In the genomic region with DNA sequence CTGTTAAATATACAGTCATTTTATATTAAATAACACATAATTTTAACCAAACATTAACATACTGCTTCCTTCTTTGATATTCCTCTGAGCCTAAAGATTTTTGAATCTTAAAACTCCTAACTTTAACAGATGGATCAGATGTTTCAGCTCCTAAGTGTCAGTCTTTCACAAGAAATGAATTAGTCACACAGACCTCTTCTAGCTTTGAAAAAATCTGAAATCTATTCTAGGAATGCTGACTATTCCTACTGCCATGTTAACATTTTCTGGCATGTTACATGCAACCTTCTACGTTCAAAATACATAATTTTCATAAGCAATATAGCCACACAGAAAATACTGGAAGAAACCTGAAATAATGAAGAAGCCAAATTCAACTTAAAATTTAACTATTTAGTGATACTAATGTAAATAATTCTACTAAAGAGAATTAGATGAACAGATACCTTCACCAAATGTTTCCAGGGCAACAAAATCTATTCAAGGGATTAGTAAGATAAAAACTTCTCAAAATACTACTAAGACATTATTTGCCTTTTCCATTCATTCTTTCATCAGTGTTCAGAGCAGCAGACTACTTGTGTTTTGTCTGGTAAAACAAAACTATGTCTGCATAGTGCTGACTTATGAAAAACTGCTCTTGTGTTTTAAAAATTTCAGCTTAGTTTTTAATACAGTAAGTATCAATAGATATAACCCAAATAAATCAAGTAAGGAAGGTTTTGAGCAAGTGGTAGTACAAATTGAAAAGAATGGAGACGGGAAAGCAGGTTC, we compare ENCODE assay signal across 14 cellular contexts. TPM values are rescaled to one million over a fixed set of nuclear protein-coding genes. Genes with fewer than 3 reads are reported as not detected.
DNase-seq lines count a peak whose midpoint lies in the region; ATAC-seq and TF ChIP-seq lines count a peak whose summit lies in the region.
"Had no signal": no experiment of that assay in that cellular context is flagged by ENCODE, and none has a peak within 500 bp of the region (broad histone marks: within the 10 kb centered on the region; RNA-seq: fewer than 3 reads in every experiment).

No MANE protein-coding gene starts in this region.

- peak; percentile 52 for DNase-seq in MCF 10A (ENCODE audit: unreplicated experiment)
- DNase-seq in breast epithelium (ENCODE audit: low spot score in 2 of 2) = no peak
- no peak for DNase-seq in WTC11 (ENCODE audit: low spot score)
- DNase-seq in fibroblast of villous mesenchyme (ENCODE audit: low read depth) = peak; percentile 60
- DNase-seq in NCI-H446 treated with DMSO at 0.1 percent for 48 hours (lab: John Stamatoyannopoulos, UW) = no peak
- no peak for DNase-seq in UCSD-AML1 (lab: John Stamatoyannopoulos, UW; ENCODE audit: unreplicated experiment)
- DNase-seq: activated CD8-positive, alpha-beta memory T cell treated with anti-CD3 and anti-CD28 coated beads, Interleukin-2, amount 50 U/mL, for 4 hours; aorta; naive thymus-derived CD4-positive, alpha-beta T cell; NCI-H2227 treated with DMSO at 0.1 percent for 48 hours; WERI-Rb-1 had no signal

- H3K27me3 ChIP-seq in breast epithelium (no peaks in the 10 kb centered on the region), skeletal muscle satellite cell (ENCODE audit: control insufficient read depth, insufficient read depth, low read length) (no peaks in the 10 kb centered on the region)

- H3K27me3 Mint-ChIP-seq in MCF 10A (ENCODE audit: insufficient read depth, unreplicated experiment) (no peaks in the 10 kb centered on the region), WTC11 (ENCODE audit: low read depth) (no peaks in the 10 kb centered on the region)
- H3K27me3 Mint-ChIP-seq: naive thymus-derived CD4-positive, alpha-beta T cell had no signal

- peaks cover 15% of the 10 kb centered on the region for H3K4me1 Mint-ChIP-seq in MCF 10A (ENCODE audit: insufficient read depth, unreplicated experiment)
- peaks cover 12% of the 10 kb centered on the region for H3K4me1 Mint-ChIP-seq in WTC11

- H3K9me3 ChIP-seq in breast epithelium (no peaks in the 10 kb centered on the region), skeletal muscle satellite cell (replicated peaks; ENCODE audit: low read length) (no peaks in the 10 kb centered on the region)

- no peaks in the 10 kb centered on the region for H3K4me1 ChIP-seq in breast epithelium
- H3K4me1 ChIP-seq in skeletal muscle satellite cell (ENCODE audit: control insufficient read depth, insufficient read depth, low read length) = peaks cover 17% of the 10 kb centered on the region

- no TSS peak for BruUV-seq in MCF 10A (replicated peaks; lab: Mats Ljungman, UMichigan)

- intact Hi-C loops in MCF 10A (cut with micrococcal nuclease) = no loop called here
- intact Hi-C loops in breast epithelium (cut with DNase I; ENCODE audit: low total_unique reads) = no loop called here

- H3K4me3 Mint-ChIP-seq in MCF 10A (ENCODE audit: unreplicated experiment) = peak overlapping the region; percentile 28
- H3K4me3 Mint-ChIP-seq in WTC11 = no peak overlapping the region
- H3K4me3 Mint-ChIP-seq: naive thymus-derived CD4-positive, alpha-beta T cell had no signal

- TF ChIP-seq CTCF in MCF 10A (IDR thresholded peaks at IDR 0.05; ENCODE audit: unreplicated experiment) (no peak), breast epithelium (IDR thresholded peaks at IDR 0.05) (no peak), WTC11 (IDR thresholded peaks at IDR 0.05) (no peak), fibroblast of villous mesenchyme (IDR thresholded peaks at IDR 0.05; ENCODE audit: insufficient read depth, low read depth, low read length) (no peak)

- TF ChIP-seq POLR2A in breast epithelium (IDR thresholded peaks at IDR 0.05) = no peak

- POLR2A ChIA-PET in MCF 10A (lab: Yijun Ruan, JAX) = interaction anchor here (0.6 to 4.8 kb wide), 8 partner anchors 9 to 301 kb away, joined by 3 to 31 read pairs (median 4); a partner anchor contains a TSS
- POLR2A ChIA-PET in WTC11 (lab: Charles Lee) = no interaction called here

- H3K36me3 ChIP-seq in breast epithelium (no peaks in the 10 kb centered on the region), skeletal muscle satellite cell (ENCODE audit: insufficient read depth, low read length) (no peaks in the 10 kb centered on the region)

- H3K4me2 ChIP-seq in skeletal muscle satellite cell (ENCODE audit: low read length) = peak overlapping the region; percentile 34

- H3K9ac ChIP-seq in skeletal muscle satellite cell (ENCODE audit: low read depth, low read length) = peak overlapping the region; percentile 33

- CTCF ChIA-PET in MCF 10A (lab: Yijun Ruan, JAX) (no interaction called here), WTC11 (lab: Charles Lee) (no interaction called here)

- peak overlapping the region; percentile 49 for H3K27ac Mint-ChIP-seq in MCF 10A (ENCODE audit: low read depth, unreplicated experiment)
- peak overlapping the region; percentile 13; the same call in 1 of the 2 replicates for H3K27ac Mint-ChIP-seq in WTC11

- H3K9me3 Mint-ChIP-seq in MCF 10A (ENCODE audit: unreplicated experiment) = no peaks in the 10 kb centered on the region
- H3K9me3 Mint-ChIP-seq in WTC11 = peaks cover 5% of the 10 kb centered on the region

- ATAC-seq in WTC11 = no peak
- no peak for ATAC-seq in GM21576 (IDR thresholded peaks at IDR 0.05; ENCODE audit: unreplicated experiment)
- ATAC-seq: naive thymus-derived CD4-positive, alpha-beta T cell had no signal

- H3K4me3 ChIP-seq in breast epithelium (no peak overlapping the region), fibroblast of villous mesenchyme (ENCODE audit: low read depth, low read length) (no peak overlapping the region), skeletal muscle satellite cell (ENCODE audit: low read length) (no peak overlapping the region)

- H3K27ac ChIP-seq in breast epithelium = no peak overlapping the region
- H3K27ac ChIP-seq: epithelial cell of prostate, WERI-Rb-1 had no signal

- H3K36me3 Mint-ChIP-seq in MCF 10A (ENCODE audit: insufficient read depth, unreplicated experiment) (peaks cover 11% of the 10 kb centered on the region), WTC11 (peaks cover 7% of the 10 kb centered on the region)

TF ChIP-seq in WTC11, 78 proteins besides CTCF, POLR2A, EP300 and RAD21:
- TF ChIP-seq, protein P1, sequence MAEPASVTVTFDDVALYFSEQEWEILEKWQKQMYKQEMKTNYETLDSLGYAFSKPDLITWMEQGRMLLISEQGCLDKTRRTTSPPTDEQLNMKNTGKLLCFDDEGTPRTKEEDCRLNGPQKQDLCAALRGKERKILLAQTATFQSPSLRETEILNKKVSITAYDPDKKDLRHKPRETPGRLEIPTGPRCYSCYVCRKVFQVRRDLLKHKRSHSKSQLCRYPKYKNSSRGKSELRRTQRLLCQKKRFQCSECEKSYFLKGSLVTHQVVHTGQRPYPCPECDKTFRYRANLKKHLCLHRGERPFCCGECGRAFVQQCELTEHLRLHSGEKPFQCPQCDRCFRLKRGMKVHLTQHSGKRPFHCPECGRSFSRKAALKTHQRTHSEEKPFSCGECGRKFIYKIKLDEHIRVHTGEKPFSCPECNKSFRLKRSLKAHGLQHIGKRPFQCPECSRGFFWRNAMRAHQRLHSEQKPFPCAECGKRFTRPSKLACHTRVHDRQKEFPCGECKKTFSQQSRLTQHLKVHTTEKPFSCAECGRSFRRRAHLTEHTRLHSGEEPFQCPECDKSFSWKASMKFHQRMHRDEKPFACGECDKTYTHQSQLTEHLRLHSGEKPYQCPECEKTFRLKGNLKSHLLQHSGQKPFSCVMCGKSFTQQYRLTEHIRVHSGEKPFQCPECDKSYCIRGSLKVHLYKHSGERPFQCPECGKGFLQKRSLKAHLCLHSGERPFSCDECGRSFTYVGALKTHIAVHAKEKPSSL (CRISPR knock-in tag; conservative IDR thresholded peaks at IDR 0.05) = no peak
- TF ChIP-seq, protein P2, sequence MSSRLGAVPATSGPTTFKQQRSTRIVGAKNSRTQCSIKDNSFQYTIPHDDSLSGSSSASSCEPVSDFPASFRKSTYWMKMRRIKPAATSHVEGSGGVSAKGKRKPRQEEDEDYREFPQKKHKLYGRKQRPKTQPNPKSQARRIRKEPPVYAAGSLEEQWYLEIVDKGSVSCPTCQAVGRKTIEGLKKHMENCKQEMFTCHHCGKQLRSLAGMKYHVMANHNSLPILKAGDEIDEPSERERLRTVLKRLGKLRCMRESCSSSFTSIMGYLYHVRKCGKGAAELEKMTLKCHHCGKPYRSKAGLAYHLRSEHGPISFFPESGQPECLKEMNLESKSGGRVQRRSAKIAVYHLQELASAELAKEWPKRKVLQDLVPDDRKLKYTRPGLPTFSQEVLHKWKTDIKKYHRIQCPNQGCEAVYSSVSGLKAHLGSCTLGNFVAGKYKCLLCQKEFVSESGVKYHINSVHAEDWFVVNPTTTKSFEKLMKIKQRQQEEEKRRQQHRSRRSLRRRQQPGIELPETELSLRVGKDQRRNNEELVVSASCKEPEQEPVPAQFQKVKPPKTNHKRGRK (CRISPR knock-in tag; IDR thresholded peaks at IDR 0.05; ENCODE audit: borderline replicate concordance) = no peak
- TF ChIP-seq, protein P3, sequence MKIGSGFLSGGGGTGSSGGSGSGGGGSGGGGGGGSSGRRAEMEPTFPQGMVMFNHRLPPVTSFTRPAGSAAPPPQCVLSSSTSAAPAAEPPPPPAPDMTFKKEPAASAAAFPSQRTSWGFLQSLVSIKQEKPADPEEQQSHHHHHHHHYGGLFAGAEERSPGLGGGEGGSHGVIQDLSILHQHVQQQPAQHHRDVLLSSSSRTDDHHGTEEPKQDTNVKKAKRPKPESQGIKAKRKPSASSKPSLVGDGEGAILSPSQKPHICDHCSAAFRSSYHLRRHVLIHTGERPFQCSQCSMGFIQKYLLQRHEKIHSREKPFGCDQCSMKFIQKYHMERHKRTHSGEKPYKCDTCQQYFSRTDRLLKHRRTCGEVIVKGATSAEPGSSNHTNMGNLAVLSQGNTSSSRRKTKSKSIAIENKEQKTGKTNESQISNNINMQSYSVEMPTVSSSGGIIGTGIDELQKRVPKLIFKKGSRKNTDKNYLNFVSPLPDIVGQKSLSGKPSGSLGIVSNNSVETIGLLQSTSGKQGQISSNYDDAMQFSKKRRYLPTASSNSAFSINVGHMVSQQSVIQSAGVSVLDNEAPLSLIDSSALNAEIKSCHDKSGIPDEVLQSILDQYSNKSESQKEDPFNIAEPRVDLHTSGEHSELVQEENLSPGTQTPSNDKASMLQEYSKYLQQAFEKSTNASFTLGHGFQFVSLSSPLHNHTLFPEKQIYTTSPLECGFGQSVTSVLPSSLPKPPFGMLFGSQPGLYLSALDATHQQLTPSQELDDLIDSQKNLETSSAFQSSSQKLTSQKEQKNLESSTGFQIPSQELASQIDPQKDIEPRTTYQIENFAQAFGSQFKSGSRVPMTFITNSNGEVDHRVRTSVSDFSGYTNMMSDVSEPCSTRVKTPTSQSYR (CRISPR knock-in tag; IDR thresholded peaks at IDR 0.05) = no peak
- no peak for TF ChIP-seq TP53 (CRISPR knock-in tag; IDR thresholded peaks at IDR 0.05)
- TF ChIP-seq JAZF1 (CRISPR knock-in tag; IDR thresholded peaks at IDR 0.05) = no peak
- TF ChIP-seq RORB (CRISPR knock-in tag; IDR thresholded peaks at IDR 0.05) = no peak
- no peak for TF ChIP-seq ZNF317 (CRISPR knock-in tag; IDR thresholded peaks at IDR 0.05; ENCODE audit: borderline replicate concordance, low read depth)
- TF ChIP-seq ZNF138 (CRISPR knock-in tag; conservative IDR thresholded peaks at IDR 0.05) = no peak

RNA-seq across cellular contexts. Expression of a gene that starts 9.2 kb away (rescaled TPM):
- total RNA-seq in MCF 10A (2022) = 91.9 and 101 TPM in 2 replicates
- total RNA-seq in breast epithelium = 100 to 1,000 TPM; 134 to 327 (median 162) TPM
- total RNA-seq in WTC11 (2021) = 158 to 180 TPM (median 161 TPM) in 3 replicates
- total RNA-seq in fibroblast of villous mesenchyme = 87.0 and 98.4 TPM in 2 replicates
- total RNA-seq in skeletal muscle satellite cell (2012; rRNA removed) = 68.2 and 74.9 TPM in 2 replicates

Comparison
In these comparisons a context has a peak if more than half of its experiments do, and no peak if none do; other contexts are left out.
1. DNase-seq: peak in MCF 10A (single experiment) and fibroblast of villous mesenchyme (single experiment); none in breast epithelium (0 of 2), WTC11 (single experiment), NCI-H446 treated with DMSO at 0.1 percent for 48 hours (single experiment) and UCSD-AML1 (single experiment).